In the genomic region with DNA sequence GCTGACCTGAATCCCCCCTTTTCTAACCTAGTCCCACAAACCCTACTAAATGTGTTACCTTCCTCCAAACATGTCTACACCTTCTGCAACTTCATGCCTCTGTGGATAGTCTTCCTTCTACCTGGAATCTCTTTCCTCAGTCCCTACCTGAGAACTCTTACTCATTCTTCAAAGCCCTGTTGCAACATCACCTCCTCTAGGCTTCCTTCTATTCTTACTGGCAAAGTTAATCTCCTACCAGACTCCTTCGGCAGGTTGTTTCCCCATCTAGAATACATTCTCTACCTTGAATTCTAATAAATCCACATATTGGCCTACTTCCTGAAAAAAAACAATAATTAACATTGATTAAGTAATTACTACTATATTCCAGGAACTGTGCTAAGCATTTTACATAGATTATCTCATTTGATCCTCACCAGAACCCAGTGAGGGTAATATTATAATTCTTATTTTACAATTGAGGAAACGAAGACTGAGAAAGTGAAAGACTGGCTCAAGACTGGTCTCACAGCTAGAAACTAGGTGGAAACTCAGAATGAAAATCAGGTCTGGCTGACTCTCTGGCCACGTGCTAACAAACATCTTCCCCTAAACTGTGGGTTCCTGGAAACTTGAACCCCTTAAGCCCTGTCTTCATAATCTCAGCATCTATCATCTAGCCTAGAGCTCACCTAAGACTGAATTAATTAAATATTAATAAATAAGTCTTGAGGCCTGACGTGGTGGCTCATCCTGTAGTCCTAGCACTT, we compare ENCODE assay signal across 18 cellular contexts. TPM values are rescaled to one million over a fixed set of nuclear protein-coding genes. Genes with fewer than 3 reads are reported as not detected.
DNase-seq lines count a peak whose midpoint lies in the region; ATAC-seq and TF ChIP-seq lines count a peak whose summit lies in the region.
"Had no signal": no experiment of that assay in that cellular context is flagged by ENCODE, and none has a peak within 500 bp of the region (broad histone marks: within the 10 kb centered on the region; RNA-seq: fewer than 3 reads in every experiment).

No MANE protein-coding gene starts in this region.

- no peak overlapping the region for H3K27ac ChIP-seq in CD4-positive, alpha-beta T cell (ENCODE audit: low read depth, low read length)
- H3K27ac ChIP-seq in Panc1 (ENCODE audit: low read length) (peak overlapping the region; percentile 71), esophagus squamous epithelium (peak overlapping the region; percentile 25 to 45 (median 35)), sigmoid colon (no peak overlapping the region), gastroesophageal sphincter (no peak overlapping the region)
- H3K27ac ChIP-seq: ascending aorta, colonic mucosa, esophagus muscularis mucosa had no signal

- TF ChIP-seq POLR2A in esophagus squamous epithelium (IDR thresholded peaks at IDR 0.05) (no peak), sigmoid colon (IDR thresholded peaks at IDR 0.05) (no peak), gastroesophageal sphincter (IDR thresholded peaks at IDR 0.05) (no peak)

- H3K36me3 ChIP-seq in Panc1 (ENCODE audit: control insufficient read depth, insufficient read depth, low read length) (no peaks in the 10 kb centered on the region; the same call in 1 of the 2 replicates), esophagus squamous epithelium (no peaks in the 10 kb centered on the region), sigmoid colon (no peaks in the 10 kb centered on the region), gastroesophageal sphincter (no peaks in the 10 kb centered on the region)
- H3K36me3 ChIP-seq: ascending aorta, colonic mucosa, esophagus muscularis mucosa, pancreas had no signal

- peaks cover 20% of the 10 kb centered on the region for H3K4me1 Mint-ChIP-seq in CD4-positive, alpha-beta T cell (ENCODE audit: low read depth)

- no peaks in the 10 kb centered on the region for H3K27me3 Mint-ChIP-seq in CD4-positive, alpha-beta T cell

- H3K9me3 Mint-ChIP-seq in CD4-positive, alpha-beta T cell = no peaks in the 10 kb centered on the region

- POLR2A ChIA-PET in CD4-positive, alpha-beta T cell (lab: Charles Lee) = interaction anchor here (0.7 kb wide), 1 partner anchor 116 kb away, joined by 5 read pairs; no protein-coding TSS in a partner anchor
- POLR2A ChIA-PET in GM10248 (lab: Yijun Ruan, JAX) = interaction anchor here (0.6 to 0.9 kb wide), 3 partner anchors 50 to 265 kb away, joined by 3 to 6 read pairs (median 3); no protein-coding TSS in a partner anchor
- POLR2A ChIA-PET in Panc1 (lab: Charles Lee) = interaction anchor here (0.6 kb wide), 1 partner anchor 29 kb away, joined by 4 read pairs; no protein-coding TSS in a partner anchor

- H3K4me3 ChIP-seq in Panc1 (ENCODE audit: low read depth in 2 of 2, low read length in 2 of 2) (no peak overlapping the region), esophagus squamous epithelium (no peak overlapping the region), sigmoid colon (no peak overlapping the region), gastroesophageal sphincter (no peak overlapping the region)
- H3K4me3 ChIP-seq: ascending aorta, colonic mucosa, esophagus muscularis mucosa, pancreas, SK-N-MC had no signal

- H3K27ac Mint-ChIP-seq in CD4-positive, alpha-beta T cell = peak overlapping the region; percentile 63
- H3K27ac Mint-ChIP-seq: WTC11 had no signal

- TF ChIP-seq CTCF in CD4-positive, alpha-beta T cell (IDR thresholded peaks at IDR 0.05) = no peak
- TF ChIP-seq CTCF in GM10248 (IDR thresholded peaks at IDR 0.05; ENCODE audit: control extremely low read depth, extremely low read depth, low read depth, missing control alignments) = no peak
- TF ChIP-seq CTCF in Panc1 (IDR thresholded peaks at IDR 0.05) = no peak
- TF ChIP-seq CTCF in esophagus squamous epithelium (IDR thresholded peaks at IDR 0.05) = no peak
- no peak for TF ChIP-seq CTCF in sigmoid colon (IDR thresholded peaks at IDR 0.05)
- TF ChIP-seq CTCF in gastroesophageal sphincter (IDR thresholded peaks at IDR 0.05) = no peak

- CTCF ChIA-PET in CD4-positive, alpha-beta T cell (lab: Charles Lee) = interaction anchor here (0.6 to 1.8 kb wide), 2 partner anchors 13 to 48 kb away, joined by 3 to 4 read pairs; no protein-coding TSS in a partner anchor
- CTCF ChIA-PET in GM10248 (lab: Yijun Ruan, JAX) (interaction anchor here (2.7 to 30.0 kb wide), 3 partner anchors 11 to 70 kb away, joined by 20 to 890 read pairs (median 32); no protein-coding TSS in a partner anchor), Panc1 (lab: Charles Lee) (interaction anchor here (0.6 kb wide), 1 partner anchor 78 kb away, joined by 3 read pairs; no protein-coding TSS in a partner anchor)

- ATAC-seq in CD4-positive, alpha-beta T cell (ENCODE audit: poor library complexity) = no peak
- ATAC-seq in Panc1 (no peak), gastroesophageal sphincter (no peak)
- ATAC-seq: pancreas, WTC11 had no signal

- no TSS peak for BruUV-seq in Panc1 (replicated peaks; lab: Mats Ljungman, UMichigan)

- H3K9me3 ChIP-seq in CD4-positive, alpha-beta T cell (ENCODE audit: control insufficient read depth, low read length) = no peaks in the 10 kb centered on the region
- H3K9me3 ChIP-seq in Panc1 (ENCODE audit: control insufficient read depth, insufficient read depth, low read depth, low read length) (no peaks in the 10 kb centered on the region), esophagus squamous epithelium (no peaks in the 10 kb centered on the region), sigmoid colon (no peaks in the 10 kb centered on the region), gastroesophageal sphincter (no peaks in the 10 kb centered on the region)
- H3K9me3 ChIP-seq: ascending aorta, colonic mucosa, esophagus muscularis mucosa, pancreas had no signal

- DNase-seq in CD4-positive, alpha-beta T cell = no peak
- peak; percentile 70 for DNase-seq in GM10248 (ENCODE audit: extremely low spot score)
- DNase-seq in Panc1 (ENCODE audit: low read depth, low spot score) = no peak
- DNase-seq in esophagus squamous epithelium (lab: John Stamatoyannopoulos, UW) = no peak
- DNase-seq in sigmoid colon = no peak
- no peak for DNase-seq in Kasumi-1 (lab: John Stamatoyannopoulos, UW)
- DNase-seq: colonic mucosa; EL; hypothalamus; NCI-H187; NCI-H510A treated with DMSO at 0.1 percent for 48 hours; pancreas; stimulated activated CD4-positive, alpha-beta T cell treated with anti-CD3 and anti-CD28 coated beads, Interleukin-12 subunit alpha, Interleukin-12 subunit beta, amount 100 ng/mL, for 4 hours had no signal

- H3K4me1 ChIP-seq in Panc1 (ENCODE audit: control insufficient read depth, insufficient read depth, low read length) (peaks cover 14% of the 10 kb centered on the region), esophagus squamous epithelium (peaks cover 0 to 27% (median 6%) of the 10 kb centered on the region in 3 donors), sigmoid colon (peaks cover 0 to 14% (median 4%) of the 10 kb centered on the region in 4 donors), gastroesophageal sphincter (peaks cover 0 to 12% (median 4%) of the 10 kb centered on the region in 3 donors)
- H3K4me1 ChIP-seq: colonic mucosa had no signal

- H3K36me3 Mint-ChIP-seq in CD4-positive, alpha-beta T cell (ENCODE audit: low read depth) = peaks cover 10% of the 10 kb centered on the region
- H3K36me3 Mint-ChIP-seq: WTC11 had no signal

- H3K27me3 ChIP-seq in CD4-positive, alpha-beta T cell (ENCODE audit: control insufficient read depth, insufficient read depth, low read length) = no peaks in the 10 kb centered on the region
- no peaks in the 10 kb centered on the region for H3K27me3 ChIP-seq in Panc1 (ENCODE audit: control insufficient read depth, insufficient read depth, low read length)
- no peaks in the 10 kb centered on the region for H3K27me3 ChIP-seq in esophagus squamous epithelium
- H3K27me3 ChIP-seq in sigmoid colon = no peaks in the 10 kb centered on the region
- no peaks in the 10 kb centered on the region for H3K27me3 ChIP-seq in gastroesophageal sphincter
- H3K27me3 ChIP-seq: ascending aorta, colonic mucosa, esophagus muscularis mucosa, pancreas had no signal

- no peak overlapping the region for H3K4me3 Mint-ChIP-seq in CD4-positive, alpha-beta T cell
- H3K4me3 Mint-ChIP-seq: WTC11 had no signal

- intact Hi-C loops in CD4-positive, alpha-beta T cell (cut with DNase I, micrococcal nuclease) = no loop called here
- intact Hi-C loops in Panc1 (cut with micrococcal nuclease; ENCODE audit: unreplicated experiment) = no loop called here
- intact Hi-C loops in esophagus squamous epithelium (cut with DNase I) = no loop called here
- intact Hi-C loops in sigmoid colon (cut with DNase I) = no loop called here

- no peak for TF ChIP-seq EP300 in sigmoid colon (IDR thresholded peaks at IDR 0.05)
- TF ChIP-seq EP300 in gastroesophageal sphincter (IDR thresholded peaks at IDR 0.05) = no peak

- WGBS in esophagus squamous epithelium, 2 donors = 48 to 55% methylated on average over 4 of the region's 4 CpGs
- 71 to 84% methylated on average over 4 of the region's 4 CpGs for WGBS in sigmoid colon, 2 donors
- 72 to 80% methylated on average over 4 of the region's 4 CpGs for WGBS in gastroesophageal sphincter (ENCODE audit: low coverage in 1 of 2), 2 donors

- in situ Hi-C loops in Panc1 (cut with HindIII; ENCODE audit: low pct_unique_long_range_greater_than_20kb, low sequenced_read_pairs) = no loop called here

RNA-seq across cellular contexts. Expression of a gene that starts 4.6 kb away (rescaled TPM):
- total RNA-seq in CD4-positive, alpha-beta T cell = 100 to 1,000 TPM; 315 to 319 TPM
- total RNA-seq in Panc1 (2021; ENCODE audit: unreplicated experiment) (287 TPM), esophagus squamous epithelium (100 to 1,000 TPM; 137 to 229 (median 176) TPM), sigmoid colon (100 to 1,000 TPM in 3 of 4 donors, 10 to 100 TPM in 1; 87.4 to 230 (median 129) TPM), gastroesophageal sphincter (100 to 1,000 TPM; 146 to 253 (median 205) TPM)
- polyA plus RNA-seq in Panc1 (2012; ENCODE audit: insufficient read length) = 210 TPM
- polyA plus RNA-seq in sigmoid colon = 100 to 1,000 TPM in 1 of 3 donors, 10 to 100 TPM in 2; 43.8 to 135 (median 55.7) TPM

RNA-seq across cellular contexts. Expression of a gene that starts 30.2 kb away (rescaled TPM):
- total RNA-seq in CD4-positive, alpha-beta T cell = under 1 TPM; 0.14 to 0.16 TPM
- total RNA-seq in Panc1 (2021; ENCODE audit: unreplicated experiment) = 315 TPM
- polyA plus RNA-seq in Panc1 (2012; ENCODE audit: insufficient read length) = 283 TPM
- total RNA-seq in esophagus squamous epithelium = 100 to 1,000 TPM in 2 of 4 donors, 10 to 100 TPM in 2; 67.8 to 210 (median 113) TPM
- total RNA-seq in sigmoid colon = 100 to 1,000 TPM; 231 to 519 (median 409) TPM
- 10 to 100 TPM; 11.8 to 88.9 (median 50.1) TPM for polyA plus RNA-seq in sigmoid colon
- 1,000 to 10,000 TPM in 2 of 4 donors, 100 to 1,000 TPM in 2; 615 to 1,266 (median 897) TPM for total RNA-seq in gastroesophageal sphincter

Comparison
In these comparisons a context has a peak if more than half of its experiments do, and no peak if none do; other contexts are left out.
1. H3K27ac ChIP-seq: peak in Panc1 (single experiment) and esophagus squamous epithelium (4 of 4); none in CD4-positive, alpha-beta T cell (single experiment), sigmoid colon (0 of 4) and gastroesophageal sphincter (0 of 4).
2. RNA of a gene that starts 30.2 kb away (total RNA-seq): 615 to 1,266 TPM in gastroesophageal sphincter, 231 to 519 TPM in sigmoid colon, 315 TPM in Panc1 (single experiment) and 67.8 to 210 TPM in esophagus squamous epithelium; 0.14 to 0.16 TPM in CD4-positive, alpha-beta T cell; every median in the first group is over 10 times any median in the second.